In genomic region chrX:1453951-1454785, GRCh38 we compare ENCODE assay signal across 1 cellular context.
TF ChIP-seq lines count a peak whose summit lies in the region.

No MANE protein-coding gene starts in this region.

TF ChIP-seq in HepG2, 621 proteins besides CTCF, POLR2A, EP300 and RAD21 (continued from another document and continues in another):
- TF ChIP-seq, protein P1, sequence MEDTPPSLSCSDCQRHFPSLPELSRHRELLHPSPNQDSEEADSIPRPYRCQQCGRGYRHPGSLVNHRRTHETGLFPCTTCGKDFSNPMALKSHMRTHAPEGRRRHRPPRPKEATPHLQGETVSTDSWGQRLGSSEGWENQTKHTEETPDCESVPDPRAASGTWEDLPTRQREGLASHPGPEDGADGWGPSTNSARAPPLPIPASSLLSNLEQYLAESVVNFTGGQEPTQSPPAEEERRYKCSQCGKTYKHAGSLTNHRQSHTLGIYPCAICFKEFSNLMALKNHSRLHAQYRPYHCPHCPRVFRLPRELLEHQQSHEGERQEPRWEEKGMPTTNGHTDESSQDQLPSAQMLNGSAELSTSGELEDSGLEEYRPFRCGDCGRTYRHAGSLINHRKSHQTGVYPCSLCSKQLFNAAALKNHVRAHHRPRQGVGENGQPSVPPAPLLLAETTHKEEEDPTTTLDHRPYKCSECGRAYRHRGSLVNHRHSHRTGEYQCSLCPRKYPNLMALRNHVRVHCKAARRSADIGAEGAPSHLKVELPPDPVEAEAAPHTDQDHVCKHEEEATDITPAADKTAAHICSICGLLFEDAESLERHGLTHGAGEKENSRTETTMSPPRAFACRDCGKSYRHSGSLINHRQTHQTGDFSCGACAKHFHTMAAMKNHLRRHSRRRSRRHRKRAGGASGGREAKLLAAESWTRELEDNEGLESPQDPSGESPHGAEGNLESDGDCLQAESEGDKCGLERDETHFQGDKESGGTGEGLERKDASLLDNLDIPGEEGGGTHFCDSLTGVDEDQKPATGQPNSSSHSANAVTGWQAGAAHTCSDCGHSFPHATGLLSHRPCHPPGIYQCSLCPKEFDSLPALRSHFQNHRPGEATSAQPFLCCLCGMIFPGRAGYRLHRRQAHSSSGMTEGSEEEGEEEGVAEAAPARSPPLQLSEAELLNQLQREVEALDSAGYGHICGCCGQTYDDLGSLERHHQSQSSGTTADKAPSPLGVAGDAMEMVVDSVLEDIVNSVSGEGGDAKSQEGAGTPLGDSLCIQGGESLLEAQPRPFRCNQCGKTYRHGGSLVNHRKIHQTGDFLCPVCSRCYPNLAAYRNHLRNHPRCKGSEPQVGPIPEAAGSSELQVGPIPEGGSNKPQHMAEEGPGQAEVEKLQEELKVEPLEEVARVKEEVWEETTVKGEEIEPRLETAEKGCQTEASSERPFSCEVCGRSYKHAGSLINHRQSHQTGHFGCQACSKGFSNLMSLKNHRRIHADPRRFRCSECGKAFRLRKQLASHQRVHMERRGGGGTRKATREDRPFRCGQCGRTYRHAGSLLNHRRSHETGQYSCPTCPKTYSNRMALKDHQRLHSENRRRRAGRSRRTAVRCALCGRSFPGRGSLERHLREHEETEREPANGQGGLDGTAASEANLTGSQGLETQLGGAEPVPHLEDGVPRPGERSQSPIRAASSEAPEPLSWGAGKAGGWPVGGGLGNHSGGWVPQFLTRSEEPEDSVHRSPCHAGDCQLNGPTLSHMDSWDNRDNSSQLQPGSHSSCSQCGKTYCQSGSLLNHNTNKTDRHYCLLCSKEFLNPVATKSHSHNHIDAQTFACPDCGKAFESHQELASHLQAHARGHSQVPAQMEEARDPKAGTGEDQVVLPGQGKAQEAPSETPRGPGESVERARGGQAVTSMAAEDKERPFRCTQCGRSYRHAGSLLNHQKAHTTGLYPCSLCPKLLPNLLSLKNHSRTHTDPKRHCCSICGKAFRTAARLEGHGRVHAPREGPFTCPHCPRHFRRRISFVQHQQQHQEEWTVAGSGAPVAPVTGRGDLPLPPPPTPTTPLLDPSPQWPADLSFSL (CRISPR knock-in tag; IDR thresholded peaks at IDR 0.05), result no peak
- TF ChIP-seq MYC (CRISPR knock-in tag; IDR thresholded peaks at IDR 0.05; ENCODE audit: borderline replicate concordance) (no peak), DNMT1 (CRISPR knock-in tag; IDR thresholded peaks at IDR 0.05) (no peak), ZNF850 (CRISPR knock-in tag; conservative IDR thresholded peaks at IDR 0.05) (no peak), ZNF580 (CRISPR knock-in tag; IDR thresholded peaks at IDR 0.05; ENCODE audit: borderline replicate concordance, low read depth) (0 out of 2 replicates have a peak, but pooled peaks have one; percentile 24), ZNF792 (CRISPR knock-in tag; IDR thresholded peaks at IDR 0.05) (0 out of 2 replicates have a peak, but pooled peaks have one; percentile 18), ZNF44 (CRISPR knock-in tag; IDR thresholded peaks at IDR 0.05) (no peak), BHLHE40 (IDR thresholded peaks at IDR 0.05; ENCODE audit: low read length) (no peak), PATZ1 (CRISPR knock-in tag; IDR thresholded peaks at IDR 0.05) (peak; percentile 86), ZNF142 (CRISPR knock-in tag; IDR thresholded peaks at IDR 0.05) (no peak), GPN1 (CRISPR knock-in tag; IDR thresholded peaks at IDR 0.05; ENCODE audit: borderline replicate concordance) (no peak), HOMEZ (CRISPR knock-in tag; IDR thresholded peaks at IDR 0.05; ENCODE audit: low read depth) (no peak), ELF3 (CRISPR knock-in tag; IDR thresholded peaks at IDR 0.05) (no peak), CEBPG (CRISPR knock-in tag; IDR thresholded peaks at IDR 0.05) (no peak), RXRB (CRISPR knock-in tag; IDR thresholded peaks at IDR 0.05; ENCODE audit: borderline replicate concordance) (0 out of 2 replicates have a peak, but pooled peaks have one; percentile 28), ZNF597 (CRISPR knock-in tag; IDR thresholded peaks at IDR 0.05) (no peak), ERF (CRISPR knock-in tag; IDR thresholded peaks at IDR 0.05) (peak; percentile 48; the same call in 1 of the 2 replicates), HDAC2 (CRISPR knock-in tag; IDR thresholded peaks at IDR 0.05) (peak; percentile 31; the same call in 1 of the 2 replicates), ZFP90 (CRISPR knock-in tag; IDR thresholded peaks at IDR 0.05; ENCODE audit: borderline replicate concordance) (no peak), IKZF5 (CRISPR knock-in tag; IDR thresholded peaks at IDR 0.05) (0 out of 2 replicates have a peak, but pooled peaks have one; percentile 22), ZNF367 (CRISPR knock-in tag; IDR thresholded peaks at IDR 0.05; ENCODE audit: borderline replicate concordance) (no peak), KDM6A (CRISPR knock-in tag; IDR thresholded peaks at IDR 0.05; ENCODE audit: low read depth) (no peak), ZBTB20 (CRISPR knock-in tag; IDR thresholded peaks at IDR 0.05; ENCODE audit: borderline replicate concordance, low read depth) (no peak), HOXA7 (CRISPR knock-in tag; IDR thresholded peaks at IDR 0.05) (no peak), POGZ (CRISPR knock-in tag; IDR thresholded peaks at IDR 0.05) (0 out of 2 replicates have a peak, but pooled peaks have one; percentile 14), TRIM24 (CRISPR knock-in tag; IDR thresholded peaks at IDR 0.05) (no peak), ZNF691 (CRISPR knock-in tag; IDR thresholded peaks at IDR 0.05; ENCODE audit: borderline replicate concordance, low read depth) (no peak), ZNF362 (CRISPR knock-in tag; IDR thresholded peaks at IDR 0.05; ENCODE audit: borderline replicate concordance) (no peak), ZNF446 (CRISPR knock-in tag; IDR thresholded peaks at IDR 0.05) (no peak), NFE2L2 (IDR thresholded peaks at IDR 0.05; ENCODE audit: low read length) (no peak), ZNF713 (CRISPR knock-in tag; IDR thresholded peaks at IDR 0.05) (no peak), ZNF510 (CRISPR knock-in tag; IDR thresholded peaks at IDR 0.05; ENCODE audit: low read depth) (no peak)
- TF ChIP-seq, protein P2, sequence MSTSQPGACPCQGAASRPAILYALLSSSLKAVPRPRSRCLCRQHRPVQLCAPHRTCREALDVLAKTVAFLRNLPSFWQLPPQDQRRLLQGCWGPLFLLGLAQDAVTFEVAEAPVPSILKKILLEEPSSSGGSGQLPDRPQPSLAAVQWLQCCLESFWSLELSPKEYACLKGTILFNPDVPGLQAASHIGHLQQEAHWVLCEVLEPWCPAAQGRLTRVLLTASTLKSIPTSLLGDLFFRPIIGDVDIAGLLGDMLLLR (CRISPR knock-in tag; IDR thresholded peaks at IDR 0.05), result no peak
- TF ChIP-seq, protein P3, sequence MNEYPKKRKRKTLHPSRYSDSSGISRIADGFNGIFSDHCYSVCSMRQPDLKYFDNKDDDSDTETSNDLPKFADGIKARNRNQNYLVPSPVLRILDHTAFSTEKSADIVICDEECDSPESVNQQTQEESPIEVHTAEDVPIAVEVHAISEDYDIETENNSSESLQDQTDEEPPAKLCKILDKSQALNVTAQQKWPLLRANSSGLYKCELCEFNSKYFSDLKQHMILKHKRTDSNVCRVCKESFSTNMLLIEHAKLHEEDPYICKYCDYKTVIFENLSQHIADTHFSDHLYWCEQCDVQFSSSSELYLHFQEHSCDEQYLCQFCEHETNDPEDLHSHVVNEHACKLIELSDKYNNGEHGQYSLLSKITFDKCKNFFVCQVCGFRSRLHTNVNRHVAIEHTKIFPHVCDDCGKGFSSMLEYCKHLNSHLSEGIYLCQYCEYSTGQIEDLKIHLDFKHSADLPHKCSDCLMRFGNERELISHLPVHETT (CRISPR knock-in tag; conservative IDR thresholded peaks at IDR 0.05), result no peak
